In the genomic region with DNA sequence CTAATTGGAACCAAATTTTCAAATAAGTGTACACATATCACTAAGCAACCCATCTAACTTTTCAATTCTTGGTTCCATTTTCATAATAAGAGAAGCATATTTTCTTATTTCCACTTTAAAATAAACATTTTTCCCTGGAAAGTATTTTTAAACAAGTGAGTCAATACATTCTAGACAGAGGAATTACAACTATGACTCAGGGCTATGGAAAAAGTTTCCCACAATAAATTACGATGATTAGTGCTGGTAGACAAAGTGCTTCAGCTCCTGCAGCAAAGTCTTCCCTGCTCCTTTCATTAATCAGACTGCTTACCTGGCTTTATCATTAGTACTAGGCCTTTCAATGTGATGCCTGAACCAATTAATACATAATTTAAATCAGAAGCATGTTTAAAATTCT, we compare ENCODE assay signal across 16 cellular contexts.
DNase-seq lines count a peak whose midpoint lies in the region; ATAC-seq, FAIRE-seq and TF ChIP-seq lines count a peak whose summit lies in the region.
"Had no signal": no experiment of that assay in that cellular context is flagged by ENCODE, and none has a peak within 500 bp of the region (broad histone marks: within the 10 kb centered on the region; RNA-seq: fewer than 3 reads in every experiment).

No MANE protein-coding gene starts in this region.

- CTCF ChIA-PET in BJ (lab: Yijun Ruan, JAX), result no interaction called here
- CTCF ChIA-PET in endothelial cell of umbilical vein (lab: Charles Lee), result interaction anchor here (1.4 kb wide), 1 partner anchor 48 kb away, joined by 4 read pairs; no protein-coding TSS in a partner anchor

- H3K4me3 ChIP-seq in BJ (ENCODE audit: low read depth, low read length) (no peak overlapping the region), endothelial cell of umbilical vein (replicated peaks in 1 of 3; ENCODE audit: insufficient read depth in 1 of 3, low read depth in 1 of 3, low read length in 3 of 3) (no peak overlapping the region), kidney (ENCODE audit: low read length in 2 of 2) (no peak overlapping the region)
- H3K4me3 ChIP-seq: esophagus muscularis mucosa had no signal

- H3K36me3 ChIP-seq in BJ (ENCODE audit: control insufficient read depth, insufficient read depth, low read length), result no peaks in the 10 kb centered on the region
- no peaks in the 10 kb centered on the region for H3K36me3 ChIP-seq in endothelial cell of umbilical vein (ENCODE audit: control insufficient read depth in 2 of 2, extremely low read depth in 1 of 2, insufficient read depth in 2 of 2, low read length in 2 of 2)
- H3K36me3 ChIP-seq in kidney (ENCODE audit: control insufficient read depth in 1 of 2, insufficient read depth in 2 of 2, low read length in 2 of 2), result no peaks in the 10 kb centered on the region
- H3K36me3 ChIP-seq: esophagus muscularis mucosa, neutrophil had no signal

- no TSS peak for BruUV-seq in endothelial cell of umbilical vein (replicated peaks; lab: Mats Ljungman, UMichigan)

- H3K27me3 Mint-ChIP-seq in stimulated activated memory B cell treated with anti-CD40 and anti-IgM and Interleukin-4, amounts not matched to agents 10 μg/mL and 1 μg/mL and 100 μg/mL, for 72 hours, result no peaks in the 10 kb centered on the region
- H3K27me3 Mint-ChIP-seq: B cell had no signal

- dilution Hi-C loops in endothelial cell of umbilical vein (cut with MboI; ENCODE audit: extremely low pct_ligation_motif_present, low sequenced_read_pairs), result no loop called here

- no peak overlapping the region for H3K4me3 Mint-ChIP-seq in stimulated activated memory B cell treated with anti-CD40 and anti-IgM and Interleukin-4, amounts not matched to agents 10 μg/mL and 1 μg/mL and 100 μg/mL, for 72 hours
- H3K4me3 Mint-ChIP-seq: B cell had no signal

- POLR2A ChIA-PET in BJ (lab: Charles Lee) (no interaction called here), endothelial cell of umbilical vein (lab: Charles Lee) (no interaction called here)

- H3K4me1 Mint-ChIP-seq in stimulated activated memory B cell treated with anti-CD40 and anti-IgM and Interleukin-4, amounts not matched to agents 10 μg/mL and 1 μg/mL and 100 μg/mL, for 72 hours, result no peaks in the 10 kb centered on the region
- H3K4me1 Mint-ChIP-seq: B cell had no signal

- H3K79me2 ChIP-seq in endothelial cell of umbilical vein (ENCODE audit: control insufficient read depth, insufficient read depth, low read length), result no peaks in the 10 kb centered on the region

- DNase-seq in BJ (ENCODE audit: low read depth) (peak; percentile 83), RKO (ENCODE audit: low spot score) (peak; percentile 59), endothelial cell of umbilical vein (ENCODE audit: low read depth, low spot score) (peak; percentile 62), myocyte (ENCODE audit: low read depth) (peak; percentile 34), DMS114 treated with DMSO at 0.1 percent for 48 hours (lab: John Stamatoyannopoulos, UW; ENCODE audit: unreplicated experiment) (no peak), kidney (no peak)
- DNase-seq: activated gamma-delta T cell treated with Interleukin-2 at 50 U/mL for 16 hours, DND-41, mesendoderm, NCI-H1092, NCI-H2227 treated with DMSO at 0.1 percent for 48 hours had no signal

- no peak overlapping the region for H2AFZ ChIP-seq in endothelial cell of umbilical vein (ENCODE audit: low read depth, low read length)

- no peak for ATAC-seq in GM21723 (IDR thresholded peaks at IDR 0.05; ENCODE audit: unreplicated experiment)
- ATAC-seq in stimulated activated memory B cell treated with anti-CD40 and anti-IgM and Interleukin-4, amounts not matched to agents 10 μg/mL and 1 μg/mL and 100 μg/mL, for 72 hours, result no peak

- no peak for TF ChIP-seq CTCF in BJ (IDR thresholded peaks at IDR 0.05; ENCODE audit: insufficient read depth, low read depth, low read length)
- TF ChIP-seq CTCF in endothelial cell of umbilical vein (IDR thresholded peaks at IDR 0.05; ENCODE audit: extremely low read depth in 1 of 2, insufficient read depth in 1 of 2, low read depth in 1 of 2, low read length in 2 of 2), result no peak
- TF ChIP-seq CTCF in kidney (IDR thresholded peaks at IDR 0.05; ENCODE audit: borderline replicate concordance, extremely low read depth, insufficient read depth), result no peak

- H3K9me3 ChIP-seq in endothelial cell of umbilical vein (replicated peaks; ENCODE audit: control insufficient read depth, insufficient read depth, low read length) (no peaks in the 10 kb centered on the region), kidney (ENCODE audit: control insufficient read depth in 1 of 2, low read length in 2 of 2) (no peaks in the 10 kb centered on the region)
- H3K9me3 ChIP-seq: esophagus muscularis mucosa, neutrophil had no signal

- H3K27ac Mint-ChIP-seq in stimulated activated memory B cell treated with anti-CD40 and anti-IgM and Interleukin-4, amounts not matched to agents 10 μg/mL and 1 μg/mL and 100 μg/mL, for 72 hours, result no peak overlapping the region
- H3K27ac Mint-ChIP-seq: B cell had no signal

- H3K4me1 ChIP-seq in endothelial cell of umbilical vein (ENCODE audit: control insufficient read depth, extremely low read depth, insufficient read depth, low read length) (no peaks in the 10 kb centered on the region), kidney (ENCODE audit: control insufficient read depth in 1 of 2, insufficient read depth in 1 of 2, low read depth in 1 of 2, low read length in 2 of 2) (no peaks in the 10 kb centered on the region)

- H3K36me3 Mint-ChIP-seq in stimulated activated memory B cell treated with anti-CD40 and anti-IgM and Interleukin-4, amounts not matched to agents 10 μg/mL and 1 μg/mL and 100 μg/mL, for 72 hours, result no peaks in the 10 kb centered on the region

- TF ChIP-seq POLR2A in endothelial cell of umbilical vein (IDR thresholded peaks at IDR 0.05; ENCODE audit: low read depth, low read length), result no peak

- H3K9me1 ChIP-seq in endothelial cell of umbilical vein (replicated peaks; ENCODE audit: control insufficient read depth, extremely low read depth, insufficient read depth, low read length), result no peaks in the 10 kb centered on the region

- no peaks in the 10 kb centered on the region for H3K27me3 ChIP-seq in BJ (ENCODE audit: control insufficient read depth, insufficient read depth, low read length)
- no peaks in the 10 kb centered on the region for H3K27me3 ChIP-seq in endothelial cell of umbilical vein (ENCODE audit: control insufficient read depth in 2 of 2, insufficient read depth in 2 of 2, low read length in 2 of 2)
- H3K27me3 ChIP-seq: esophagus muscularis mucosa had no signal

- no peak overlapping the region for H3K4me2 ChIP-seq in endothelial cell of umbilical vein (ENCODE audit: insufficient read depth, low read length)

- H3K9me3 Mint-ChIP-seq in stimulated activated memory B cell treated with anti-CD40 and anti-IgM and Interleukin-4, amounts not matched to agents 10 μg/mL and 1 μg/mL and 100 μg/mL, for 72 hours, result no peaks in the 10 kb centered on the region

- H4K20me1 ChIP-seq in endothelial cell of umbilical vein (replicated peaks; ENCODE audit: control insufficient read depth, extremely low read depth, insufficient read depth, low read length), result no peaks in the 10 kb centered on the region

- intact Hi-C loops in endothelial cell of umbilical vein (cut with micrococcal nuclease) (no loop called here), kidney (cut with DNase I) (no loop called here)

- H3K27ac ChIP-seq in endothelial cell of umbilical vein (ENCODE audit: insufficient read depth, low read depth, low read length) (no peak overlapping the region), kidney (ENCODE audit: low read depth in 2 of 2, low read length in 2 of 2) (no peak overlapping the region)
- H3K27ac ChIP-seq: esophagus muscularis mucosa, neutrophil had no signal

- no peak overlapping the region for H3K9ac ChIP-seq in endothelial cell of umbilical vein (replicated peaks; ENCODE audit: extremely low read depth, insufficient read depth, low read length)
- H3K9ac ChIP-seq in kidney (ENCODE audit: low read length in 2 of 2), result no peak overlapping the region

- FAIRE-seq in endothelial cell of umbilical vein (lab: Jason Lieb, UNC) (peak; percentile 18), kidney (lab: Jason Lieb, UNC) (no peak)

TF ChIP-seq in endothelial cell of umbilical vein, 7 proteins besides CTCF, POLR2A, EP300 and RAD21:
- TF ChIP-seq, protein P1, sequence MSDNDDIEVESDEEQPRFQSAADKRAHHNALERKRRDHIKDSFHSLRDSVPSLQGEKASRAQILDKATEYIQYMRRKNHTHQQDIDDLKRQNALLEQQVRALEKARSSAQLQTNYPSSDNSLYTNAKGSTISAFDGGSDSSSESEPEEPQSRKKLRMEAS (IDR thresholded peaks at IDR 0.05; ENCODE audit: insufficient read depth, insufficient read length), result no peak
- TF ChIP-seq JUN (IDR thresholded peaks at IDR 0.05; ENCODE audit: borderline replicate concordance, insufficient read depth, insufficient read length, low read depth), result peak; percentile 16
- TF ChIP-seq EZH2 (IDR thresholded peaks at IDR 0.05; ENCODE audit: borderline replicate concordance, low read depth, low read length, severe bottlenecking), result no peak
- TF ChIP-seq POLR2AphosphoS5 (IDR thresholded peaks at IDR 0.05; ENCODE audit: insufficient read depth, low read depth, low read length), result no peak
- TF ChIP-seq FOS (IDR thresholded peaks at IDR 0.05; ENCODE audit: borderline replicate concordance, insufficient read depth, low read length), result peak; percentile 35
- no peak for TF ChIP-seq GATA2 (IDR thresholded peaks at IDR 0.05; ENCODE audit: insufficient read depth, insufficient read length, low read depth, low read length)
- TF ChIP-seq MYC (IDR thresholded peaks at IDR 0.05; ENCODE audit: low read depth, low read length), result no peak

Comparison
In these comparisons a context has a peak if more than half of its experiments do, and no peak if none do; other contexts are left out.
1. DNase-seq: peak in BJ (single experiment), RKO (single experiment), endothelial cell of umbilical vein (single experiment) and myocyte (single experiment); none in DMS114 treated with DMSO at 0.1 percent for 48 hours (single experiment) and kidney (single experiment).